Comparison of ENCODE assay signal across 1 cellular context in genomic region chr22:19873960-19874306, GRCh38.
TF ChIP-seq lines count a peak whose summit lies in the region.

No MANE protein-coding gene starts in this region.

TF ChIP-seq in SK-N-SH, 30 proteins besides CTCF, POLR2A, EP300 and RAD21 (continued from another document):
- TF ChIP-seq, protein P1, sequence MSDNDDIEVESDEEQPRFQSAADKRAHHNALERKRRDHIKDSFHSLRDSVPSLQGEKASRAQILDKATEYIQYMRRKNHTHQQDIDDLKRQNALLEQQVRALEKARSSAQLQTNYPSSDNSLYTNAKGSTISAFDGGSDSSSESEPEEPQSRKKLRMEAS (IDR thresholded peaks at IDR 0.05; ENCODE audit: low read depth): no peak
- TF ChIP-seq FOSL2 (IDR thresholded peaks at IDR 0.05; ENCODE audit: borderline replicate concordance, low read depth) (no peak), MEF2A (IDR thresholded peaks at IDR 0.05; ENCODE audit: borderline replicate concordance, low read depth) (no peak), TAF1 (IDR thresholded peaks at IDR 0.05; ENCODE audit: borderline replicate concordance, low read depth, low read length) (no peak), GABPA (IDR thresholded peaks at IDR 0.05; ENCODE audit: low read depth) (no peak), MXI1 (IDR thresholded peaks at IDR 0.05; ENCODE audit: low read depth, low read length) (no peak), CHD2 (IDR thresholded peaks at IDR 0.05; ENCODE audit: low read length, partially characterized antibody) (no peak), FOXJ3 (CRISPR knock-in tag; IDR thresholded peaks at IDR 0.05) (no peak), RFX5 (IDR thresholded peaks at IDR 0.05; ENCODE audit: low read length) (no peak), SMC3 (IDR thresholded peaks at IDR 0.05; ENCODE audit: low read depth, low read length) (no peak)
- TF ChIP-seq, protein P2, sequence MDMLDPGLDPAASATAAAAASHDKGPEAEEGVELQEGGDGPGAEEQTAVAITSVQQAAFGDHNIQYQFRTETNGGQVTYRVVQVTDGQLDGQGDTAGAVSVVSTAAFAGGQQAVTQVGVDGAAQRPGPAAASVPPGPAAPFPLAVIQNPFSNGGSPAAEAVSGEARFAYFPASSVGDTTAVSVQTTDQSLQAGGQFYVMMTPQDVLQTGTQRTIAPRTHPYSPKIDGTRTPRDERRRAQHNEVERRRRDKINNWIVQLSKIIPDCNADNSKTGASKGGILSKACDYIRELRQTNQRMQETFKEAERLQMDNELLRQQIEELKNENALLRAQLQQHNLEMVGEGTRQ (IDR thresholded peaks at IDR 0.05; ENCODE audit: borderline replicate concordance, low read depth, low read length): no peak
- TF ChIP-seq, protein P3, sequence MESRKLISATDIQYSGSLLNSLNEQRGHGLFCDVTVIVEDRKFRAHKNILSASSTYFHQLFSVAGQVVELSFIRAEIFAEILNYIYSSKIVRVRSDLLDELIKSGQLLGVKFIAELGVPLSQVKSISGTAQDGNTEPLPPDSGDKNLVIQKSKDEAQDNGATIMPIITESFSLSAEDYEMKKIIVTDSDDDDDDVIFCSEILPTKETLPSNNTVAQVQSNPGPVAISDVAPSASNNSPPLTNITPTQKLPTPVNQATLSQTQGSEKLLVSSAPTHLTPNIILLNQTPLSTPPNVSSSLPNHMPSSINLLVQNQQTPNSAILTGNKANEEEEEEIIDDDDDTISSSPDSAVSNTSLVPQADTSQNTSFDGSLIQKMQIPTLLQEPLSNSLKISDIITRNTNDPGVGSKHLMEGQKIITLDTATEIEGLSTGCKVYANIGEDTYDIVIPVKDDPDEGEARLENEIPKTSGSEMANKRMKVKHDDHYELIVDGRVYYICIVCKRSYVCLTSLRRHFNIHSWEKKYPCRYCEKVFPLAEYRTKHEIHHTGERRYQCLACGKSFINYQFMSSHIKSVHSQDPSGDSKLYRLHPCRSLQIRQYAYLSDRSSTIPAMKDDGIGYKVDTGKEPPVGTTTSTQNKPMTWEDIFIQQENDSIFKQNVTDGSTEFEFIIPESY (IDR thresholded peaks at IDR 0.05; ENCODE audit: borderline replicate concordance, low read depth): no peak
TF ChIP-seq in SK-N-SH: peak in this region for 0.
